Comparison of ENCODE assay signal across 8 cellular contexts in the genomic region with DNA sequence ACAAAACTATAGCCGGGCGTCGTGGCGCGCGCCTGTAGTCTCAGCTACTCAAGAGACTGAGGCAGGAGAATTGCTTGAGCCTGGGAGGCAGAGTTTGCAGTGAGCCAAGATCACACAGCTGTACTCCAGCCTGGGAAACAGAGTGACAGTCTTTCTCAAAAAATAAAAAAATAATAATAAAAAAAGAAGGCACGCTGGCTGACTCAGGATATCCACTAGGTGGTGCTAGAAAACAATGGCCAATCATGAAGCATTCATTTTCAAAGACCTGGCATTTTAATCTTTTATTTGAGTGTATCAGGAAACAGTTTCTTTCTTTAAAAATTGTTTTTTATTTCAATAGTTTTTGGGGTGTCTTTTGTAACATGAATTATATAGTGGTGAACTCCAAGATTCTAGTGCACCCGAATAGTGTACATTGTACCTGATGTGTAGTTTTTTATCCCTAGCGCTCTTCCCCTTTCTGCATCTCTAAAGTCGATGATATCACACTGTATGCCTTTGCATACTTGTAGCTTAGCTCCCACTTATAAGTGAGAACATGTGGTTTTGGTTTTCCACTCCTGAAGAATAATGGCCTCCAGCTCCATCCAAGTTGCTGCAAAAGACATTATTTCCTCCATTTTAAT.
DNase-seq lines count a peak whose midpoint lies in the region; ATAC-seq, FAIRE-seq and TF ChIP-seq lines count a peak whose summit lies in the region.

No MANE protein-coding gene starts in this region.

- DNase-seq in A549 (ENCODE audit: low read depth in 1 of 2, low spot score in 1 of 2) (peak; percentile 21 to 43), GM10266 (ENCODE audit: extremely low spot score) (peak; percentile 38), OCI-M1 (lab: John Stamatoyannopoulos, UW) (peak; percentile 53), esophagus squamous epithelium (lab: John Stamatoyannopoulos, UW) (no peak), sciatic nerve (ENCODE audit: low spot score) (no peak), NCI-H2029 treated with DMSO at 0.1 percent for 48 hours (lab: John Stamatoyannopoulos, UW) (no peak), T-helper 9 cell (no peak)
- DNase-seq in stimulated activated CD4-positive, alpha-beta T cell treated with anti-CD3 and anti-CD28 coated beads, Interleukin-1b, Interleukin-23, amount 100 ng/mL, for 48 hours = no peak

- no peak overlapping the region for H3K4me2 ChIP-seq in A549

- peak; percentile 69 for TF ChIP-seq CTCF in A549 (IDR thresholded peaks at IDR 0.05)
- peak; percentile 57 for TF ChIP-seq CTCF in GM10266 (IDR thresholded peaks at IDR 0.05; ENCODE audit: control insufficient read depth, insufficient read depth, low read depth, missing control alignments)
- TF ChIP-seq CTCF in esophagus squamous epithelium (IDR thresholded peaks at IDR 0.05) = peak; percentile 19 to 80 (median 67)

- WGBS in A549 (ENCODE audit: missing lambda C conversion rate) = 77% methylated on average over 9 of the region's 10 CpGs
- WGBS in esophagus squamous epithelium, 2 donors = 75 to 85% methylated on average over 8 to 10 of the region's 10 CpGs

- H3K36me3 ChIP-seq in esophagus squamous epithelium = no peaks in the 10 kb centered on the region

- H3K27ac ChIP-seq in A549 = no peak overlapping the region
- H3K27ac ChIP-seq in esophagus squamous epithelium = no peak overlapping the region

- TF ChIP-seq RAD21 in A549 (conservative IDR thresholded peaks at IDR 0.05 in 1 of 2, IDR thresholded peaks at IDR 0.05 in 1 of 2) = peak; percentile 48 to 61; a peak in 4 of 5 replicates

- intact Hi-C loops in esophagus squamous epithelium (cut with DNase I) = no loop called here
- intact Hi-C loops in sciatic nerve (cut with DNase I) = no loop called here

- TF ChIP-seq POLR2A in A549 (IDR thresholded peaks at IDR 0.05; ENCODE audit: low read length) (no peak), esophagus squamous epithelium (IDR thresholded peaks at IDR 0.05) (no peak)

- peak in 1 of 2 experiments; percentile 64; a peak in 2 of 6 replicates for ATAC-seq in A549
- peak; percentile 32 for ATAC-seq in sciatic nerve

- POLR2A ChIA-PET in A549 (lab: Yijun Ruan, JAX) = no interaction called here

- H3K4me1 ChIP-seq in A549 (no peaks in the 10 kb centered on the region), esophagus squamous epithelium (no peaks in the 10 kb centered on the region)

- H3K27me3 ChIP-seq in esophagus squamous epithelium = no peaks in the 10 kb centered on the region

- H3K4me3 ChIP-seq in A549 (no peak overlapping the region), esophagus squamous epithelium (no peak overlapping the region)

- CTCF ChIA-PET in A549 (lab: Yijun Ruan, JAX) = interaction anchor here (0.6 to 3.7 kb wide), 13 partner anchors 9 to 749 kb away, joined by 3 to 23 read pairs (median 3); no protein-coding TSS in a partner anchor

- no peak for FAIRE-seq in A549 (lab: Jason Lieb, UNC)

- TF ChIP-seq EP300 in A549 (IDR thresholded peaks at IDR 0.05) = no peak

- H3K9me3 ChIP-seq in A549 = no peaks in the 10 kb centered on the region
- H3K9me3 ChIP-seq in esophagus squamous epithelium = no peaks in the 10 kb centered on the region

TF ChIP-seq in A549, 52 proteins besides CTCF, POLR2A, EP300 and RAD21:
- TF ChIP-seq, protein P1, sequence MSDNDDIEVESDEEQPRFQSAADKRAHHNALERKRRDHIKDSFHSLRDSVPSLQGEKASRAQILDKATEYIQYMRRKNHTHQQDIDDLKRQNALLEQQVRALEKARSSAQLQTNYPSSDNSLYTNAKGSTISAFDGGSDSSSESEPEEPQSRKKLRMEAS (IDR thresholded peaks at IDR 0.05) = no peak
- TF ChIP-seq SMC3 (IDR thresholded peaks at IDR 0.05) = peak; percentile 47; the same call in 2 of the 3 replicates

Comparison
In these comparisons a context has a peak if more than half of its experiments do, and no peak if none do; other contexts are left out.
1. DNase-seq: peak in A549 (2 of 2), GM10266 (single experiment) and OCI-M1 (single experiment); none in esophagus squamous epithelium (single experiment), sciatic nerve (single experiment), stimulated activated CD4-positive, alpha-beta T cell treated with anti-CD3 and anti-CD28 coated beads, Interleukin-1b, Interleukin-23, amount 100 ng/mL, for 48 hours (single experiment), NCI-H2029 treated with DMSO at 0.1 percent for 48 hours (single experiment) and T-helper 9 cell (single experiment).
2. Peak in every context shown above with its lines, with median percentiles within 50 percentile points of each other: CTCF ChIP-seq.